ENCODE assay signal across 12 cellular contexts in the genomic region with DNA sequence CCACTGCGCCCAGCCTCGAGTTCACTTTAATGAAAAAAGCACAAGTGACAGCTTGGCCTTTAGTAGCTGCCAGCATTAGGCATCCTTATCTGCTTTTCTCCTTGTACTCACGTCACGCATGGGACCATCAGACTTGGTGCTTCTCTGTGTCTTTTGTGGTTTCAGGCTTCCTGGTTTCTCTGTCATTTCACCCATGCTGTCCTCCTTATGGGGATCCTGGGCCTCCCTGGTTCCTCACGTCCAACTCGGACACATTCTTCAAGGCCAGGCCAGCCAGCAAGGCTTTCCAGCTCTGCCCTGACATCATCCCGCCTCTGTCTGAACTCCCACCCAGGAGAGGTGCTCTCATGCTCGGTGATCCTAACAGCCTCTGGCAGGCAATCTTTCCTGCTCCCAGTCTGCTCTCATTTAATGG.
A peak's percentile ranks its signal among the peaks of the same experiment; 100 is the strongest.
DNase-seq lines count a peak whose midpoint lies in the region; TF ChIP-seq lines count a peak whose summit lies in the region.
"Had no signal": no experiment of that assay in that cellular context is flagged by ENCODE, and none has a peak within 500 bp of the region (broad histone marks: within the 10 kb centered on the region; RNA-seq: fewer than 3 reads in every experiment).

No MANE protein-coding gene starts in this region.

- no peaks in the 10 kb centered on the region for H3K9me2 ChIP-seq in Loucy (replicated peaks; ENCODE audit: low read depth, low read length)

- DNase-seq in AG20443 (ENCODE audit: low spot score): peak; percentile 20
- DNase-seq in activated T-helper 1 cell treated with anti-CD3 and anti-CD28 coated beads, Interleukin-12 subunit alpha, Interleukin-12 subunit beta, Interleukin-2, Interleukin-4 antibody, amounts not matched to agents 30 ng/mL and 10 ng/mL and 1 ng/mL, durations not matched to agents 14 hours and 24 hours and 36 hours (ENCODE audit: low spot score): no peak
- DNase-seq in mesothelial cell of epicardium (ENCODE audit: low spot score in 2 of 2, unreplicated experiment in 2 of 2): no peak
- DNase-seq in NCI-H2227 (lab: John Stamatoyannopoulos, UW; ENCODE audit: unreplicated experiment): no peak
- DNase-seq in superior temporal gyrus (ENCODE audit: extremely low spot score): no peak
- DNase-seq in NCI-H1417 treated with DMSO at 0.1 percent for 48 hours (lab: John Stamatoyannopoulos, UW): no peak
- no peak for DNase-seq in NCI-H2107 treated with DMSO at 0.1 percent for 48 hours (lab: John Stamatoyannopoulos, UW; ENCODE audit: unreplicated experiment)
- DNase-seq: activated CD8-positive, alpha-beta memory T cell treated with anti-CD3 and anti-CD28 coated beads, Interleukin-2, amount 50 U/mL, for 4 hours; foreskin keratinocyte; KG1 had no signal

- no peaks in the 10 kb centered on the region for H3K36me3 ChIP-seq in Loucy (ENCODE audit: insufficient read depth, low read length)
- H3K36me3 ChIP-seq: neutrophil had no signal

- intact Hi-C loops in activated T-helper 1 cell treated with anti-CD3 and anti-CD28 coated beads, Interleukin-12 subunit alpha, Interleukin-12 subunit beta, Interleukin-2, Interleukin-4 antibody, amounts not matched to agents 30 ng/mL and 10 ng/mL and 1 ng/mL, durations not matched to agents 14 hours and 24 hours and 36 hours (cut with micrococcal nuclease): no loop called here

- peaks cover 4% of the 10 kb centered on the region; the same call in 1 of the 2 replicates for H3F3A ChIP-seq in Loucy (ENCODE audit: low read depth)

- peaks cover 48% of the 10 kb centered on the region for H3K4me1 ChIP-seq in Loucy (ENCODE audit: insufficient read depth, low read length, poor library complexity, severe bottlenecking)
- H3K4me1 ChIP-seq: foreskin keratinocyte had no signal

- H3K27ac Mint-ChIP-seq in activated T-helper 1 cell treated with anti-CD3 and anti-CD28 coated beads, Interleukin-12 subunit alpha, Interleukin-12 subunit beta, Interleukin-2, Interleukin-4 antibody, amounts not matched to agents 30 ng/mL and 10 ng/mL and 1 ng/mL, durations not matched to agents 14 hours and 24 hours and 36 hours: peak overlapping the region; percentile 45
- H3K27ac Mint-ChIP-seq in mesothelial cell of epicardium: peak overlapping the region; percentile 17

- H3K36me3 Mint-ChIP-seq in activated T-helper 1 cell treated with anti-CD3 and anti-CD28 coated beads, Interleukin-12 subunit alpha, Interleukin-12 subunit beta, Interleukin-2, Interleukin-4 antibody, amounts not matched to agents 30 ng/mL and 10 ng/mL and 1 ng/mL, durations not matched to agents 14 hours and 24 hours and 36 hours (ENCODE audit: low read depth): peaks cover 6% of the 10 kb centered on the region
- no peaks in the 10 kb centered on the region for H3K36me3 Mint-ChIP-seq in mesothelial cell of epicardium

- no peaks in the 10 kb centered on the region for H3K9me3 ChIP-seq in Loucy (ENCODE audit: insufficient read depth, low read depth, low read length)
- H3K9me3 ChIP-seq: neutrophil had no signal

- peak overlapping the region; percentile 27 for H3K4me2 ChIP-seq in Loucy (ENCODE audit: low read depth, low read length, poor library complexity, severe bottlenecking)

- H3K9me3 Mint-ChIP-seq in activated T-helper 1 cell treated with anti-CD3 and anti-CD28 coated beads, Interleukin-12 subunit alpha, Interleukin-12 subunit beta, Interleukin-2, Interleukin-4 antibody, amounts not matched to agents 30 ng/mL and 10 ng/mL and 1 ng/mL, durations not matched to agents 14 hours and 24 hours and 36 hours: no peaks in the 10 kb centered on the region
- H3K9me3 Mint-ChIP-seq in mesothelial cell of epicardium: no peaks in the 10 kb centered on the region

- H3K79me2 ChIP-seq in Loucy (ENCODE audit: insufficient read depth, low read length): no peaks in the 10 kb centered on the region

- H3K4me3 Mint-ChIP-seq in activated T-helper 1 cell treated with anti-CD3 and anti-CD28 coated beads, Interleukin-12 subunit alpha, Interleukin-12 subunit beta, Interleukin-2, Interleukin-4 antibody, amounts not matched to agents 30 ng/mL and 10 ng/mL and 1 ng/mL, durations not matched to agents 14 hours and 24 hours and 36 hours: no peak overlapping the region
- H3K4me3 Mint-ChIP-seq in mesothelial cell of epicardium: no peak overlapping the region

- peak overlapping the region; percentile 34 for H3K9ac ChIP-seq in Loucy (ENCODE audit: low read depth, low read length, poor library complexity, severe bottlenecking)

- TF ChIP-seq CTCF in Loucy (conservative IDR thresholded peaks at IDR 0.05; ENCODE audit: low read length): no peak
- TF ChIP-seq CTCF in mesothelial cell of epicardium (IDR thresholded peaks at IDR 0.05; ENCODE audit: unreplicated experiment): no peak

- peaks cover 46% of the 10 kb centered on the region for H3K4me1 Mint-ChIP-seq in activated T-helper 1 cell treated with anti-CD3 and anti-CD28 coated beads, Interleukin-12 subunit alpha, Interleukin-12 subunit beta, Interleukin-2, Interleukin-4 antibody, amounts not matched to agents 30 ng/mL and 10 ng/mL and 1 ng/mL, durations not matched to agents 14 hours and 24 hours and 36 hours (ENCODE audit: low read depth)
- peaks cover 27% of the 10 kb centered on the region for H3K4me1 Mint-ChIP-seq in mesothelial cell of epicardium

- H4K20me1 ChIP-seq in Loucy (ENCODE audit: insufficient read depth, low read length, poor library complexity, severe bottlenecking): no peaks in the 10 kb centered on the region

- H3K27me3 Mint-ChIP-seq in activated T-helper 1 cell treated with anti-CD3 and anti-CD28 coated beads, Interleukin-12 subunit alpha, Interleukin-12 subunit beta, Interleukin-2, Interleukin-4 antibody, amounts not matched to agents 30 ng/mL and 10 ng/mL and 1 ng/mL, durations not matched to agents 14 hours and 24 hours and 36 hours (ENCODE audit: insufficient read depth): peaks cover 2% of the 10 kb centered on the region
- H3K27me3 Mint-ChIP-seq in mesothelial cell of epicardium (ENCODE audit: low read depth): no peaks in the 10 kb centered on the region

- no peaks in the 10 kb centered on the region for H3K27me3 ChIP-seq in Loucy (ENCODE audit: insufficient read depth, low read length, poor library complexity, severe bottlenecking)
- H3K27me3 ChIP-seq: foreskin keratinocyte had no signal

- H3K4me3 ChIP-seq in Loucy (ENCODE audit: low read length, poor library complexity, severe bottlenecking): no peak overlapping the region

- H2AFZ ChIP-seq in Loucy (ENCODE audit: low read length): no peak overlapping the region
